Comparison of ENCODE assay signal across 8 cellular contexts in genomic region chr7:100081535-100082102, GRCh38. TPM values are rescaled to one million over a fixed set of nuclear protein-coding genes. Genes with fewer than 3 reads are reported as not detected.
DNase-seq lines count a peak whose midpoint lies in the region; ATAC-seq and TF ChIP-seq lines count a peak whose summit lies in the region.

Gene ZNF3 (minus strand): TSS chr7:100081723. CDS start chr7:100077357, 4,366 bp downstream.

- in situ Hi-C loops in GM18951 (cut with MboI; ENCODE audit: low sequenced_read_pairs, unreplicated experiment), result no loop called here

- H3K9me3 Mint-ChIP-seq in WTC11, result peaks cover 5% of the 10 kb centered on the region; the same call in 1 of the 2 replicates

- H2AFZ ChIP-seq in smooth muscle cell (ENCODE audit: low read depth), result no peak within 1 kb of the TSS

- TF ChIP-seq CTCF in AG09319 (IDR thresholded peaks at IDR 0.05; ENCODE audit: low read depth, low read length) (peak; percentile 79), WTC11 (IDR thresholded peaks at IDR 0.05) (peak; percentile 86), cardiac fibroblast (IDR thresholded peaks at IDR 0.05; ENCODE audit: low read depth, low read length) (peak; percentile 74), smooth muscle cell (IDR thresholded peaks at IDR 0.05; ENCODE audit: borderline replicate concordance, insufficient read depth, poor library complexity, severe bottlenecking) (peak; percentile 93)

- H3K9me3 ChIP-seq in smooth muscle cell (replicated peaks; ENCODE audit: low read depth), result no peaks in the 10 kb centered on the region

- DNase-seq in AG09319 (ENCODE audit: extremely low read depth, low read depth) (peak; percentile 98), NCI-H226 (peak; percentile 98), WTC11 (ENCODE audit: low spot score) (peak; percentile 98), cardiac fibroblast (ENCODE audit: low read depth in 2 of 2) (peak; percentile 99), iPS-NIHi7 (ENCODE audit: extremely low spot score) (peak; percentile 96), smooth muscle cell (lab: John Stamatoyannopoulos, UW; ENCODE audit: unreplicated experiment) (peak; percentile 92)

- WGBS in smooth muscle cell (ENCODE audit: low lambda C conversion rate), result 2% methylated on average over 47 of the region's 55 CpGs

- TF ChIP-seq POLR2A in GM18951 (IDR thresholded peaks at IDR 0.05; ENCODE audit: extremely low read depth, insufficient read depth, insufficient read length), result peak; percentile 83

- peak within 1 kb of the TSS; percentile 100 for H3K4me2 ChIP-seq in smooth muscle cell

- H3K9ac ChIP-seq in smooth muscle cell (ENCODE audit: low read depth), result peak within 1 kb of the TSS; percentile 97

- H3K27ac Mint-ChIP-seq in WTC11, result peak within 1 kb of the TSS; percentile 95

- peaks cover 36% of the 10 kb centered on the region for H3K36me3 Mint-ChIP-seq in WTC11

- H3K4me1 ChIP-seq in smooth muscle cell (ENCODE audit: low read depth), result peaks cover 12% of the 10 kb centered on the region

- peaks cover 49% of the 10 kb centered on the region for H3K79me2 ChIP-seq in smooth muscle cell (ENCODE audit: low read depth)

- no peaks in the 10 kb centered on the region for H3K27me3 ChIP-seq in smooth muscle cell (ENCODE audit: low read depth)

- ATAC-seq in HG03196 (IDR thresholded peaks at IDR 0.05; ENCODE audit: unreplicated experiment), result peak; percentile 82
- peak; percentile 86 for ATAC-seq in WTC11

- peaks cover 7% of the 10 kb centered on the region for H3K36me3 ChIP-seq in smooth muscle cell (ENCODE audit: low read depth)

- H3K4me3 ChIP-seq in cardiac fibroblast (replicated peaks in 1 of 2; ENCODE audit: low read depth in 2 of 2, low read length in 2 of 2) (peak within 1 kb of the TSS; percentile 82 to 95), smooth muscle cell (peak within 1 kb of the TSS; percentile 87)

- H3K27me3 Mint-ChIP-seq in WTC11 (ENCODE audit: low read depth), result no peaks in the 10 kb centered on the region; the same call in 1 of the 2 replicates

- peak within 1 kb of the TSS; percentile 98 for H3K4me3 Mint-ChIP-seq in WTC11

- POLR2A ChIA-PET in WTC11 (lab: Charles Lee), result interaction anchor here (1.1 to 3.7 kb wide), 4 partner anchors 9 to 49 kb away, joined by 3 to 56 read pairs (median 4); partner anchors contain the start of genes AP4M1 and MCM7

- H3K4me1 Mint-ChIP-seq in WTC11, result peaks cover 23% of the 10 kb centered on the region

- H3K27ac ChIP-seq in smooth muscle cell (ENCODE audit: low read depth), result peak within 1 kb of the TSS; percentile 93

- CTCF ChIA-PET in WTC11 (lab: Charles Lee), result interaction anchor here (1.1 to 1.9 kb wide), 8 partner anchors 20 to 168 kb away, joined by 3 to 23 read pairs (median 8); partner anchors contain the start of genes AP4M1, MBLAC1, MCM7 and ZKSCAN1

- H3F3A ChIP-seq in smooth muscle cell (ENCODE audit: low read depth), result peaks cover 15% of the 10 kb centered on the region

- peaks cover 27% of the 10 kb centered on the region for H4K20me1 ChIP-seq in smooth muscle cell (ENCODE audit: low read depth)

TF ChIP-seq in WTC11, 78 proteins besides CTCF, POLR2A, EP300 and RAD21 (continues in another document):
- peak; percentile 97 for TF ChIP-seq FOXK1 (CRISPR knock-in tag; IDR thresholded peaks at IDR 0.05)
- TF ChIP-seq ESRRA (CRISPR knock-in tag; IDR thresholded peaks at IDR 0.05; ENCODE audit: borderline replicate concordance), result peak; percentile 68; the same call in 1 of the 2 replicates
- no peak for TF ChIP-seq IRF2 (CRISPR knock-in tag; IDR thresholded peaks at IDR 0.05; ENCODE audit: borderline replicate concordance, low read depth)
- TF ChIP-seq ARID4B (CRISPR knock-in tag; IDR thresholded peaks at IDR 0.05; ENCODE audit: borderline replicate concordance), result peak; percentile 69
- TF ChIP-seq ZNF138 (CRISPR knock-in tag; conservative IDR thresholded peaks at IDR 0.05), result no peak
- 0 out of 2 replicates have a peak, but pooled peaks have one; percentile 41 for TF ChIP-seq RELA (CRISPR knock-in tag; IDR thresholded peaks at IDR 0.05; ENCODE audit: borderline replicate concordance)
- TF ChIP-seq, protein P1, sequence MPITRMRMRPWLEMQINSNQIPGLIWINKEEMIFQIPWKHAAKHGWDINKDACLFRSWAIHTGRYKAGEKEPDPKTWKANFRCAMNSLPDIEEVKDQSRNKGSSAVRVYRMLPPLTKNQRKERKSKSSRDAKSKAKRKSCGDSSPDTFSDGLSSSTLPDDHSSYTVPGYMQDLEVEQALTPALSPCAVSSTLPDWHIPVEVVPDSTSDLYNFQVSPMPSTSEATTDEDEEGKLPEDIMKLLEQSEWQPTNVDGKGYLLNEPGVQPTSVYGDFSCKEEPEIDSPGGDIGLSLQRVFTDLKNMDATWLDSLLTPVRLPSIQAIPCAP (CRISPR knock-in tag; IDR thresholded peaks at IDR 0.05), result 0 out of 2 replicates have a peak, but pooled peaks have one; percentile 38
- TF ChIP-seq ZBTB43 (CRISPR knock-in tag; IDR thresholded peaks at IDR 0.05), result peak; percentile 91
- peak; percentile 75 for TF ChIP-seq CREM (CRISPR knock-in tag; IDR thresholded peaks at IDR 0.05)
- TF ChIP-seq NFATC4 (CRISPR knock-in tag; IDR thresholded peaks at IDR 0.05), result no peak
- peak; percentile 98 for TF ChIP-seq NR2C2 (CRISPR knock-in tag; IDR thresholded peaks at IDR 0.05)
- TF ChIP-seq NFYB (CRISPR knock-in tag; conservative IDR thresholded peaks at IDR 0.05; ENCODE audit: low read depth), result no peak
- peak; percentile 80 for TF ChIP-seq MYBL2 (CRISPR knock-in tag; IDR thresholded peaks at IDR 0.05)
- peak; percentile 41; the same call in 1 of the 2 replicates for TF ChIP-seq SMAD3 (CRISPR knock-in tag; IDR thresholded peaks at IDR 0.05; ENCODE audit: borderline replicate concordance)
- TF ChIP-seq, protein P2, sequence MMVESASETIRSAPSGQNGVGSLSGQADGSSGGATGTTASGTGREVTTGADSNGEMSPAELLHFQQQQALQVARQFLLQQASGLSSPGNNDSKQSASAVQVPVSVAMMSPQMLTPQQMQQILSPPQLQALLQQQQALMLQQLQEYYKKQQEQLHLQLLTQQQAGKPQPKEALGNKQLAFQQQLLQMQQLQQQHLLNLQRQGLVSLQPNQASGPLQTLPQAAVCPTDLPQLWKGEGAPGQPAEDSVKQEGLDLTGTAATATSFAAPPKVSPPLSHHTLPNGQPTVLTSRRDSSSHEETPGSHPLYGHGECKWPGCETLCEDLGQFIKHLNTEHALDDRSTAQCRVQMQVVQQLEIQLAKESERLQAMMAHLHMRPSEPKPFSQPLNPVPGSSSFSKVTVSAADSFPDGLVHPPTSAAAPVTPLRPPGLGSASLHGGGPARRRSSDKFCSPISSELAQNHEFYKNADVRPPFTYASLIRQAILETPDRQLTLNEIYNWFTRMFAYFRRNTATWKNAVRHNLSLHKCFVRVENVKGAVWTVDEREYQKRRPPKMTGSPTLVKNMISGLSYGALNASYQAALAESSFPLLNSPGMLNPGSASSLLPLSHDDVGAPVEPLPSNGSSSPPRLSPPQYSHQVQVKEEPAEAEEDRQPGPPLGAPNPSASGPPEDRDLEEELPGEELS (CRISPR knock-in tag; IDR thresholded peaks at IDR 0.05), result 0 out of 2 replicates have a peak, but pooled peaks have one; percentile 34
- TF ChIP-seq ZNF416 (CRISPR knock-in tag; IDR thresholded peaks at IDR 0.05), result no peak

RNA-seq across cellular contexts. Expression of gene ZNF3, which starts in this region (rescaled TPM):
- total RNA-seq in WTC11 (2021) (38.1 to 48.3 TPM (median 39.1 TPM) in 3 replicates), smooth muscle cell (21.2 and 21.6 TPM in 2 replicates)
- polyA plus RNA-seq in smooth muscle cell, result 22.0 and 25.2 TPM in 2 replicates

Comparison
In these comparisons a context has a peak if more than half of its experiments do, and no peak if none do; other contexts are left out.
1. Peak in every context shown above with its lines: DNase-seq, ATAC-seq, H3K4me3 ChIP-seq and H3K27ac ChIP-seq.